In the genomic region with DNA sequence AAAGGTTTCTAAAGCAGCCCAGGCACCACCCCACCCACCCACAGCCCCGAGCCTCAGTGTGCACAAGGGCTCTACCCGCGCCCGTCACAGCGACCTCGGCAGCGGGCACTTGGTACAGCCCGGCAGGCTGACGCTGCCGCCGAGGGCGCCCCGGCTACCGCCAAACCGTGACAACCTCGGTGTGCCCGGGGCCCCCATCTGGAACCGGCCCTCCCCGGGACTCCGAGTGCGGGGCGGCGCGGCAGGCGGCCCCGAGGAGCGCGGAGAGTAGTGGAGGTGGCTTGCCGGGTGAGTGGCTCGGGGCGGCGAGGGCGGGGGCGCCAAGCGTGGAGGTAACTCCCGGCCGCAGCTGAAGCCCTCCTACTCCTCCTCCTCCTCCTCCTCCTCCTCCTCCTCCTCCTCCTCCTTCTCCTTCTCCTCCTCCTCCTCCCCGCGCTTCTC, we compare ENCODE assay signal across 8 cellular contexts. TPM values are rescaled to one million over a fixed set of nuclear protein-coding genes. Genes with fewer than 3 reads are reported as not detected.
A peak's percentile ranks its signal among the peaks of the same experiment; 100 is the strongest.
DNase-seq lines count a peak whose midpoint lies in the region; ATAC-seq and TF ChIP-seq lines count a peak whose summit lies in the region.

TSS of gene ISM1 (plus strand) at position 418 of the 441 bp plus-strand sequence. CDS start 503 bp downstream, outside the sequence.

- no peak within 1 kb of the TSS for H3K27ac Mint-ChIP-seq in immature natural killer cell

- CTCF ChIA-PET in PC-3 (lab: Charles Lee) = no interaction called here

- peak within 1 kb of the TSS; percentile 89 for H3K4me2 ChIP-seq in PC-3 (ENCODE audit: low read length)

- H3F3A ChIP-seq in PC-3 (ENCODE audit: low read length, unreplicated experiment) = no peaks in the 10 kb centered on the region

- H3K27me3 ChIP-seq in PC-3 (ENCODE audit: low read length) (peaks cover 78% of the 10 kb centered on the region), ascending aorta (peaks cover 5% of the 10 kb centered on the region)

- DNase-seq in NCI-H748 (lab: John Stamatoyannopoulos, UW; ENCODE audit: unreplicated experiment) (peak; percentile 83), NCI-H748 treated with DMSO at 0.1 percent for 48 hours (lab: John Stamatoyannopoulos, UW) (no peak), PC-3 (no peak), ascending aorta (ENCODE audit: low spot score in 2 of 2) (peak in 1 of 2 donors; percentile 66), immature natural killer cell (peak; percentile 3 to 15 (median 5)), AML-193 (lab: John Stamatoyannopoulos, UW) (no peak), GM19240 (ENCODE audit: insufficient read length, low spot score) (no peak)
- peak; percentile 38 to 46 for DNase-seq in stimulated activated CD4-positive, alpha-beta T cell treated with anti-CD3 and anti-CD28 coated beads, Interleukin-1b, Interleukin-23, amount 100 ng/mL, for 4 hours (ENCODE audit: low read depth in 2 of 2)

- H3K27me3 Mint-ChIP-seq in immature natural killer cell (ENCODE audit: low read depth in 3 of 3) = peaks cover 19 to 31% (median 20%) of the 10 kb centered on the region in 3 donors

- peaks cover 12% of the 10 kb centered on the region; the same call in 1 of the 2 replicates for H3K4me1 ChIP-seq in PC-3 (ENCODE audit: insufficient read depth, low read length)
- peaks cover 0 to 11% of the 10 kb centered on the region in 2 donors for H3K4me1 ChIP-seq in ascending aorta

- POLR2A ChIA-PET in PC-3 (lab: Charles Lee; ENCODE audit: unreplicated experiment) = no interaction called here

- H3K9me3 ChIP-seq in PC-3 (ENCODE audit: low read length) (no peaks in the 10 kb centered on the region), ascending aorta (no peaks in the 10 kb centered on the region)

- H3K4me1 Mint-ChIP-seq in immature natural killer cell = peaks cover 17 to 23% of the 10 kb centered on the region in 2 donors

- peak within 1 kb of the TSS; percentile 64 for H3K4me3 ChIP-seq in PC-3 (ENCODE audit: low read length)
- peak within 1 kb of the TSS; percentile 64 to 73 for H3K4me3 ChIP-seq in ascending aorta

- intact Hi-C loops in PC-3 (cut with micrococcal nuclease) = no loop called here
- intact Hi-C loops in ascending aorta (cut with DNase I) = loop anchor here (5.0 kb wide), 2 partner anchors 271 to 556 kb away; no protein-coding TSS in a partner anchor

- peak within 1 kb of the TSS; percentile 73 to 83 (median 81) for H3K4me3 Mint-ChIP-seq in immature natural killer cell

- peak within 1 kb of the TSS; percentile 89 for H2AFZ ChIP-seq in PC-3 (ENCODE audit: low read length)

- H3K79me2 ChIP-seq in PC-3 (ENCODE audit: low read length) = no peaks in the 10 kb centered on the region

- ATAC-seq in PC-3 = peak; percentile 45

- TF ChIP-seq CTCF in PC-3 (conservative IDR thresholded peaks at IDR 0.05; ENCODE audit: low read depth, low read length) = no peak
- TF ChIP-seq CTCF in ascending aorta (IDR thresholded peaks at IDR 0.05) = no peak

- BruUV-seq in PC-3 (replicated peaks; lab: Mats Ljungman, UMichigan) = no TSS peak

- H3K9me3 Mint-ChIP-seq in immature natural killer cell = peaks cover 0 to 4% (median 0%) of the 10 kb centered on the region in 6 donors

- H3K9me2 ChIP-seq in PC-3 (replicated peaks; ENCODE audit: low read length) = no peaks in the 10 kb centered on the region

- H3K27ac ChIP-seq in PC-3 (ENCODE audit: low read length) (no peak within 1 kb of the TSS), ascending aorta (peak within 1 kb of the TSS in 1 of 2 donors; percentile 45)

- H3K36me3 ChIP-seq in PC-3 (ENCODE audit: low read depth, low read length) (no peaks in the 10 kb centered on the region), ascending aorta (no peaks in the 10 kb centered on the region)

- no peaks in the 10 kb centered on the region for H4K20me1 ChIP-seq in PC-3 (ENCODE audit: low read length)

- H3K9ac ChIP-seq in PC-3 (ENCODE audit: low read length) = no peak within 1 kb of the TSS

- no peaks in the 10 kb centered on the region for H3K36me3 Mint-ChIP-seq in immature natural killer cell

RNA-seq across cellular contexts. Expression of gene ISM1, which starts in this region (rescaled TPM):
- not detected in 2 replicates for total RNA-seq in PC-3 (2014; rRNA removed)
- 60.1 TPM for total RNA-seq in ascending aorta
- under 1 TPM in 1 of 3 donors, not detected in 2; 0.09 TPM for polyA plus RNA-seq in immature natural killer cell

Comparison
In these comparisons a context has a peak if more than half of its experiments do, and no peak if none do; other contexts are left out.
1. RNA of gene ISM1 (total RNA-seq): 60.1 TPM in ascending aorta (single experiment); not detected in PC-3; every median in the first group is over 10 times any median in the second.
2. DNase-seq: peak in NCI-H748 (single experiment) and stimulated activated CD4-positive, alpha-beta T cell treated with anti-CD3 and anti-CD28 coated beads, Interleukin-1b, Interleukin-23, amount 100 ng/mL, for 4 hours (2 of 2); none in NCI-H748 treated with DMSO at 0.1 percent for 48 hours (single experiment), PC-3 (single experiment), AML-193 (0 of 2) and GM19240 (single experiment).
3. Peak in ATAC-seq, H3K4me3 ChIP-seq and H3K4me2 ChIP-seq in PC-3; RNA of the gene not detected or under 1 TPM.
4. Peak in DNase-seq in immature natural killer cell; RNA of the gene not detected or under 1 TPM.